Comparison of ENCODE assay signal across 20 cellular contexts in genomic region chr13:36357692-36358091, GRCh38. TPM values are rescaled to one million over a fixed set of nuclear protein-coding genes. Genes with fewer than 3 reads are reported as not detected.
DNase-seq lines count a peak whose midpoint lies in the region; ATAC-seq and TF ChIP-seq lines count a peak whose summit lies in the region.
"Had no signal": no experiment of that assay in that cellular context is flagged by ENCODE, and none has a peak within 500 bp of the region (broad histone marks: within the 10 kb centered on the region; RNA-seq: fewer than 3 reads in every experiment).

No MANE protein-coding gene starts in this region.

- no peaks in the 10 kb centered on the region for H3K27me3 ChIP-seq in left ventricle myocardium inferior (ENCODE audit: low read depth)
- H3K27me3 ChIP-seq in trophoblast cell (ENCODE audit: insufficient read depth, low read length), result no peaks in the 10 kb centered on the region
- H3K27me3 ChIP-seq: upper lobe of left lung had no signal

- H3K4me3 ChIP-seq in left ventricle myocardium inferior, result no peak overlapping the region
- no peak overlapping the region for H3K4me3 ChIP-seq in trophoblast cell (ENCODE audit: low read depth, low read length)
- H3K4me3 ChIP-seq: GM12878, lower lobe of right lung, upper lobe of left lung had no signal

- no peak overlapping the region for H2BK5ac ChIP-seq in trophoblast cell (ENCODE audit: low read depth, low read length, poor library complexity)

- H2BK120ac ChIP-seq in trophoblast cell (ENCODE audit: insufficient read depth, low read length, poor library complexity), result no peak overlapping the region

- no peak overlapping the region for H2BK12ac ChIP-seq in trophoblast cell (ENCODE audit: low read length)

- no peak for TF ChIP-seq CTCF in left ventricle myocardium inferior (IDR thresholded peaks at IDR 0.05; ENCODE audit: borderline replicate concordance)

- no peak for ATAC-seq in GM19452 (IDR thresholded peaks at IDR 0.05; ENCODE audit: unreplicated experiment)
- ATAC-seq: esophagus mucosa, lower lobe of right lung, natural killer cell had no signal

- no peak overlapping the region for H3K14ac ChIP-seq in trophoblast cell (ENCODE audit: low read length)

- H3K36me3 ChIP-seq in left ventricle myocardium inferior (no peaks in the 10 kb centered on the region), trophoblast cell (ENCODE audit: control insufficient read depth in 1 of 2, insufficient read depth in 2 of 2, low read length in 2 of 2) (no peaks in the 10 kb centered on the region)
- H3K36me3 ChIP-seq: lower lobe of right lung, upper lobe of left lung had no signal

- no peak overlapping the region for H4K8ac ChIP-seq in trophoblast cell (ENCODE audit: low read depth, low read length)

- WGBS in trophoblast cell (ENCODE audit: extremely low coverage, insufficient coverage, insufficient read length), result no CpG with 5 or more reads among the region's 3 CpGs

- H3K27ac ChIP-seq in angular gyrus (ENCODE audit: low read depth, low read length), result peak overlapping the region; percentile 71
- peak overlapping the region; percentile 57 for H3K27ac ChIP-seq in left ventricle myocardium inferior (replicated peaks)
- no peak overlapping the region for H3K27ac ChIP-seq in trophoblast cell (ENCODE audit: low read depth, low read length)
- H3K27ac ChIP-seq: lower lobe of right lung had no signal

- no peak overlapping the region for H4K12ac ChIP-seq in trophoblast cell (ENCODE audit: low read depth, low read length)

- H2AFZ ChIP-seq in trophoblast cell (ENCODE audit: insufficient read depth, low read length, poor library complexity), result no peak overlapping the region

- peak; percentile 31 for DNase-seq in AG20443 (ENCODE audit: low spot score)
- DNase-seq in left ventricle myocardium inferior, result peak; percentile 56
- DNase-seq in renal cortical epithelial cell (ENCODE audit: low read depth), result peak; percentile 48
- no peak for DNase-seq in D341Med (ENCODE audit: low spot score)
- no peak for DNase-seq in cerebellar cortex (ENCODE audit: low spot score)
- DNase-seq in trophoblast cell, result no peak
- DNase-seq: activated CD4-positive, alpha-beta memory T cell treated with anti-CD3 and anti-CD28 coated beads, Interleukin-2, amount 10 ng/mL, durations not matched to agents 7 days and 5 days; Caco-2; dermis blood vessel endothelial cell; H9; lower lobe of right lung; natural killer cell; NCI-H2029; NCI-H524; stimulated activated CD4-positive, alpha-beta T cell treated with anti-CD3 and anti-CD28 coated beads, Interleukin-4, amount 100 ng/mL, for 1 hour; upper lobe of left lung had no signal

- H2AK5ac ChIP-seq in trophoblast cell (ENCODE audit: low read length), result no peak overlapping the region

- no peaks in the 10 kb centered on the region for H3K4me1 ChIP-seq in left ventricle myocardium inferior
- peaks cover 8 to 11% of the 10 kb centered on the region in 2 experiments for H3K4me1 ChIP-seq in trophoblast cell (ENCODE audit: control insufficient read depth in 1 of 2, insufficient read depth in 2 of 2, low read length in 2 of 2)
- H3K4me1 ChIP-seq: Caco-2, lower lobe of right lung, upper lobe of left lung had no signal

- no peak overlapping the region for H3K18ac ChIP-seq in trophoblast cell (ENCODE audit: low read length)

- H3K23ac ChIP-seq in trophoblast cell (ENCODE audit: low read length), result no peak overlapping the region

- peaks cover 3% of the 10 kb centered on the region for H3K79me1 ChIP-seq in trophoblast cell (ENCODE audit: low read length)

- H4K91ac ChIP-seq in trophoblast cell (ENCODE audit: low read depth, low read length), result no peak overlapping the region

- H3K79me2 ChIP-seq in trophoblast cell (ENCODE audit: control insufficient read depth, insufficient read depth, low read length, poor library complexity), result no peaks in the 10 kb centered on the region

- no peak overlapping the region for H3K4me2 ChIP-seq in trophoblast cell (ENCODE audit: low read length)

- no peak overlapping the region for H3K4ac ChIP-seq in trophoblast cell (ENCODE audit: low read depth, low read length)

- intact Hi-C loops in left ventricle myocardium inferior (cut with micrococcal nuclease), result no loop called here

- H3K9ac ChIP-seq in trophoblast cell (ENCODE audit: low read length), result no peak overlapping the region

- H3K9me3 ChIP-seq in left ventricle myocardium inferior (replicated peaks) (no peaks in the 10 kb centered on the region), trophoblast cell (ENCODE audit: insufficient read depth, low read depth, low read length) (no peaks in the 10 kb centered on the region)
- H3K9me3 ChIP-seq: Caco-2, lower lobe of right lung, upper lobe of left lung had no signal

RNA-seq across cellular contexts. Expression of gene SPART, which starts 11.5 kb away (rescaled TPM):
- 32.7 TPM for total RNA-seq in left ventricle myocardium inferior
- 65.1 and 152 TPM in 2 replicates for total RNA-seq in renal cortical epithelial cell
- 88.2 and 93.0 TPM in 2 replicates for polyA plus RNA-seq in trophoblast cell (2013)
- total RNA-seq: Caco-2 had no signal

Comparison
In these comparisons a context has a peak if more than half of its experiments do, and no peak if none do; other contexts are left out.
1. DNase-seq: peak in AG20443 (single experiment), left ventricle myocardium inferior (single experiment) and renal cortical epithelial cell (single experiment); none in D341Med (single experiment), cerebellar cortex (single experiment) and trophoblast cell (0 of 2).